ENCODE assay signal across 9 cellular contexts in genomic region chr6:36727491-36728021, GRCh38. TPM values are rescaled to one million over a fixed set of nuclear protein-coding genes. Genes with fewer than 3 reads are reported as not detected.
DNase-seq lines count a peak whose midpoint lies in the region; ATAC-seq and TF ChIP-seq lines count a peak whose summit lies in the region.
"Had no signal": no experiment of that assay in that cellular context is flagged by ENCODE, and none has a peak within 500 bp of the region (broad histone marks: within the 10 kb centered on the region; RNA-seq: fewer than 3 reads in every experiment).

No MANE protein-coding gene starts in this region.

- no peaks in the 10 kb centered on the region for H3K4me1 ChIP-seq in lower lobe of right lung
- peaks cover 0 to 16% (median 1%) of the 10 kb centered on the region in 3 donors for H3K4me1 ChIP-seq in esophagus squamous epithelium
- H3K4me1 ChIP-seq: A549 had no signal

- H3K36me3 ChIP-seq in lower lobe of right lung (no peaks in the 10 kb centered on the region), esophagus squamous epithelium (no peaks in the 10 kb centered on the region)

- no peak for TF ChIP-seq CTCF in lower lobe of right lung (IDR thresholded peaks at IDR 0.05)
- no peak for TF ChIP-seq CTCF in lower leg skin (IDR thresholded peaks at IDR 0.05)
- TF ChIP-seq CTCF in esophagus squamous epithelium (IDR thresholded peaks at IDR 0.05), result no peak

- ATAC-seq in lower lobe of right lung, result peak; percentile 57 to 78
- no peak for ATAC-seq in GM19467 (IDR thresholded peaks at IDR 0.05; ENCODE audit: unreplicated experiment)
- ATAC-seq: A549 had no signal

- 40 to 75% methylated on average over 1 to 7 of the region's 7 CpGs for WGBS in lower leg skin, 2 donors
- 67 to 84% methylated on average over 1 to 7 of the region's 7 CpGs for WGBS in esophagus squamous epithelium, 2 donors

- DNase-seq in NCI-H1436 (lab: John Stamatoyannopoulos, UW) (peak; percentile 32), NCI-H1436 treated with DMSO at 0.1 percent for 48 hours (lab: John Stamatoyannopoulos, UW) (no peak), KBM-7 (peak; percentile 57), SKM-1 (lab: John Stamatoyannopoulos, UW; ENCODE audit: unreplicated experiment) (peak; percentile 84), lower lobe of right lung (peak; percentile 50), lower leg skin (ENCODE audit: low spot score in 2 of 2) (no peak), esophagus squamous epithelium (lab: John Stamatoyannopoulos, UW) (no peak)

- H3K4me3 ChIP-seq in lower lobe of right lung (no peak overlapping the region), lower leg skin (ENCODE audit: low read depth, poor library complexity, severe bottlenecking) (no peak overlapping the region), esophagus squamous epithelium (no peak overlapping the region)
- H3K4me3 ChIP-seq: A549 had no signal

- TF ChIP-seq POLR2A in lower leg skin (IDR thresholded peaks at IDR 0.05), result no peak
- no peak for TF ChIP-seq POLR2A in esophagus squamous epithelium (IDR thresholded peaks at IDR 0.05)

- in situ Hi-C loops in KBM-7 (cut with MboI; ENCODE audit: low pct_unique_long_range_greater_than_20kb, low sequenced_read_pairs), result no loop called here

- intact Hi-C loops in lower lobe of right lung (cut with DNase I) (no loop called here), lower leg skin (cut with DNase I; ENCODE audit: low total_unique reads) (no loop called here), esophagus squamous epithelium (cut with DNase I) (no loop called here)

- H3K27ac ChIP-seq in lower lobe of right lung, result no peak overlapping the region
- H3K27ac ChIP-seq in esophagus squamous epithelium, result no peak overlapping the region
- H3K27ac ChIP-seq: A549 had no signal

- H3K9me3 ChIP-seq in lower lobe of right lung (no peaks in the 10 kb centered on the region), esophagus squamous epithelium (no peaks in the 10 kb centered on the region)
- H3K9me3 ChIP-seq: A549 had no signal

- H3K27me3 ChIP-seq in lower lobe of right lung (ENCODE audit: low read depth) (no peaks in the 10 kb centered on the region), esophagus squamous epithelium (no peaks in the 10 kb centered on the region)

RNA-seq across cellular contexts. Expression of gene RAB44, which starts 29.9 kb away (rescaled TPM):
- total RNA-seq in lower lobe of right lung, result 0.95 TPM
- under 1 TPM; 0.10 to 0.65 (median 0.26) TPM for total RNA-seq in lower leg skin
- under 1 TPM in 3 of 4 donors, not detected in 1; 0.11 to 0.76 (median 0.18) TPM for total RNA-seq in esophagus squamous epithelium

RNA-seq across cellular contexts. Expression of gene CDKN1A, which starts 49.0 kb away (rescaled TPM):
- total RNA-seq in lower lobe of right lung (71.0 TPM), lower leg skin (100 to 1,000 TPM; 143 to 200 (median 181) TPM), esophagus squamous epithelium (100 to 1,000 TPM in 2 of 4 donors, 10 to 100 TPM in 2; 86.8 to 209 (median 131) TPM)

Comparison
In these comparisons a context has a peak if more than half of its experiments do, and no peak if none do; other contexts are left out.
1. DNase-seq: peak in NCI-H1436 (single experiment), KBM-7 (single experiment), SKM-1 (single experiment) and lower lobe of right lung (single experiment); none in NCI-H1436 treated with DMSO at 0.1 percent for 48 hours (single experiment), lower leg skin (0 of 2) and esophagus squamous epithelium (single experiment).